Comparison of ENCODE assay signal across 9 cellular contexts in the genomic region with DNA sequence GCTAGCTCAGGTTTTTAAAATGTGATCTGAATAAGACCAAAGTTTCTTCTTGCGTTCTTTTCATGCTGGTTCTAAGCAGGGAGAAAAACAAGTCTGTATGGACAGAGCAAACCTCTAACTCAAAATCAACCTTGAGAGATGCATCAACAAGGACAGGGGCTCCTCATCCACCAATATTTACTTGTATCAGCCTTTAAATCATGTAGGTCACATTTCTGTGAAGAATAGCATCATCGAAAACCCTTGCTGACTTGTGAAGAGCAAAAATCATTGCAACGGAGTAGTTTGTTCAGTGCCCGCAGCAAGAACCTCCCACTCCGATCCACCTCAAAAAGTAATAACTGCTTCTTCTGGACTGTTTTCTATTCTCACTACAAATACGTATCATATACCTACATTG. TPM values are rescaled to one million over a fixed set of nuclear protein-coding genes. Genes with fewer than 3 reads are reported as not detected.
DNase-seq lines count a peak whose midpoint lies in the region; ATAC-seq, FAIRE-seq and TF ChIP-seq lines count a peak whose summit lies in the region.
"Had no signal": no experiment of that assay in that cellular context is flagged by ENCODE, and none has a peak within 500 bp of the region (broad histone marks: within the 10 kb centered on the region; RNA-seq: fewer than 3 reads in every experiment).

No MANE protein-coding gene starts in this region.

- peak overlapping the region; percentile 89 for H3K4me3 Mint-ChIP-seq in GM23338
- peak overlapping the region; percentile 97 for H3K4me3 Mint-ChIP-seq in activated T-helper 17 cell treated with anti-CD3 and anti-CD28 coated beads, Interleukin-2, amount 50 U/mL, for 72 hours
- peak overlapping the region; percentile 97 to 100 (median 98) for H3K4me3 Mint-ChIP-seq in immature natural killer cell

- no peaks in the 10 kb centered on the region for H3K9me3 Mint-ChIP-seq in GM23338
- no peaks in the 10 kb centered on the region for H3K9me3 Mint-ChIP-seq in activated T-helper 17 cell treated with anti-CD3 and anti-CD28 coated beads, Interleukin-2, amount 50 U/mL, for 72 hours
- peaks cover 0 to 3% (median 0%) of the 10 kb centered on the region in 6 donors for H3K9me3 Mint-ChIP-seq in immature natural killer cell

- H3K9me2 ChIP-seq in GM23338 (ENCODE audit: insufficient read depth): no peaks in the 10 kb centered on the region

- H3K9me3 ChIP-seq in spleen: peaks cover 0 to 4% (median 0%) of the 10 kb centered on the region in 8 donors

- no peaks in the 10 kb centered on the region for H3K36me3 ChIP-seq in GM23338 (ENCODE audit: insufficient read depth)
- H3K36me3 ChIP-seq in spleen: no peaks in the 10 kb centered on the region

- intact Hi-C loops in spleen (cut with DNase I; ENCODE audit: low total_unique reads): no loop called here

- TF ChIP-seq CTCF in GM23338 (conservative IDR thresholded peaks at IDR 0.05; ENCODE audit: low read depth in 2 of 2) (no peak), spleen (IDR thresholded peaks at IDR 0.05 in 8 of 11, conservative IDR thresholded peaks at IDR 0.05 in 3 of 11) (no peak)

- H3K4me1 ChIP-seq in GM23338 (ENCODE audit: insufficient read depth) (no peaks in the 10 kb centered on the region; the same call in 1 of the 2 replicates), spleen (peaks cover 25 to 90% (median 61%) of the 10 kb centered on the region in 6 donors)

- no peak for FAIRE-seq in HTR-8/SVneo (lab: Jason Lieb, UNC)

- no peaks in the 10 kb centered on the region for H3F3A ChIP-seq in GM23338 (replicated peaks; ENCODE audit: low read depth)

- H3K27me3 ChIP-seq in GM23338 (ENCODE audit: insufficient read depth) (no peaks in the 10 kb centered on the region), spleen (replicated peaks in 1 of 7) (no peaks in the 10 kb centered on the region)

- no peaks in the 10 kb centered on the region for H4K20me1 ChIP-seq in GM23338 (replicated peaks; ENCODE audit: insufficient read depth)

- DNase-seq in GM23338 (ENCODE audit: low spot score): no peak
- no peak for DNase-seq in immature natural killer cell
- no peak for DNase-seq in spleen
- DNase-seq in dedifferentiated amniotic fluid mesenchymal stem cell (ENCODE audit: extremely low spot score): no peak
- DNase-seq in effector CD4-positive, alpha-beta T cell: no peak
- DNase-seq in HTR-8/SVneo (ENCODE audit: insufficient read length, low spot score): no peak
- DNase-seq in MV-4-11 (lab: John Stamatoyannopoulos, UW): no peak
- DNase-seq: activated gamma-delta T cell treated with Interleukin-2 at 50 U/mL for 16 hours had no signal

- 61 to 76% (median 66%) methylated on average over 6 of the region's 6 CpGs for WGBS in spleen, 5 donors

- H2AFZ ChIP-seq in GM23338: peak overlapping the region; percentile 91

- ATAC-seq in GM23338: no peak
- ATAC-seq in activated T-helper 17 cell treated with anti-CD3 and anti-CD28 coated beads, Interleukin-2, amount 50 U/mL, for 72 hours (replicated peaks): no peak

- no peaks in the 10 kb centered on the region for H3K79me2 ChIP-seq in GM23338 (replicated peaks; ENCODE audit: insufficient read depth)

- H3K27ac Mint-ChIP-seq in GM23338 (no peak overlapping the region), immature natural killer cell (peak overlapping the region in 5 of 6 donors; percentile 96 to 99 (median 99))
- peak overlapping the region; percentile 92 for H3K27ac Mint-ChIP-seq in activated T-helper 17 cell treated with anti-CD3 and anti-CD28 coated beads, Interleukin-2, amount 50 U/mL, for 72 hours

- H3K27me3 Mint-ChIP-seq in GM23338 (ENCODE audit: insufficient read depth, low read depth, poor library complexity) (peaks cover 7% of the 10 kb centered on the region), immature natural killer cell (ENCODE audit: low read depth in 3 of 3) (peaks cover 0 to 7% (median 2%) of the 10 kb centered on the region in 3 donors)
- H3K27me3 Mint-ChIP-seq in activated T-helper 17 cell treated with anti-CD3 and anti-CD28 coated beads, Interleukin-2, amount 50 U/mL, for 72 hours: no peaks in the 10 kb centered on the region

- H3K36me3 Mint-ChIP-seq in GM23338 (ENCODE audit: low read depth) (no peaks in the 10 kb centered on the region), immature natural killer cell (no peaks in the 10 kb centered on the region)
- no peaks in the 10 kb centered on the region for H3K36me3 Mint-ChIP-seq in activated T-helper 17 cell treated with anti-CD3 and anti-CD28 coated beads, Interleukin-2, amount 50 U/mL, for 72 hours (ENCODE audit: low read depth)

- H3K4me1 Mint-ChIP-seq in GM23338 (peaks cover 14% of the 10 kb centered on the region; the same call in 2 of the 3 replicates), immature natural killer cell (peaks cover 30 to 49% of the 10 kb centered on the region in 2 donors)
- peaks cover 9% of the 10 kb centered on the region for H3K4me1 Mint-ChIP-seq in activated T-helper 17 cell treated with anti-CD3 and anti-CD28 coated beads, Interleukin-2, amount 50 U/mL, for 72 hours

- no peak for TF ChIP-seq POLR2A in spleen (IDR thresholded peaks at IDR 0.05)

- peak overlapping the region; percentile 82 for H3K4me2 ChIP-seq in GM23338

- H3K27ac ChIP-seq in GM23338 (ENCODE audit: low read depth) (no peak overlapping the region), spleen (peak overlapping the region; percentile 89 to 96 (median 92))

- H3K4me3 ChIP-seq in GM23338: peak overlapping the region; percentile 59
- peak overlapping the region; percentile 50 to 76 (median 57) for H3K4me3 ChIP-seq in spleen

TF ChIP-seq in GM23338, 12 proteins besides CTCF, POLR2A, EP300 and RAD21 (continues in another document):
- TF ChIP-seq STAT1 (IDR thresholded peaks at IDR 0.05; ENCODE audit: unreplicated experiment) (no peak), EZH2phosphoT487 (IDR thresholded peaks at IDR 0.05; ENCODE audit: unreplicated experiment) (no peak), JUNB (IDR thresholded peaks at IDR 0.05; ENCODE audit: unreplicated experiment) (no peak)
- TF ChIP-seq, protein P1, sequence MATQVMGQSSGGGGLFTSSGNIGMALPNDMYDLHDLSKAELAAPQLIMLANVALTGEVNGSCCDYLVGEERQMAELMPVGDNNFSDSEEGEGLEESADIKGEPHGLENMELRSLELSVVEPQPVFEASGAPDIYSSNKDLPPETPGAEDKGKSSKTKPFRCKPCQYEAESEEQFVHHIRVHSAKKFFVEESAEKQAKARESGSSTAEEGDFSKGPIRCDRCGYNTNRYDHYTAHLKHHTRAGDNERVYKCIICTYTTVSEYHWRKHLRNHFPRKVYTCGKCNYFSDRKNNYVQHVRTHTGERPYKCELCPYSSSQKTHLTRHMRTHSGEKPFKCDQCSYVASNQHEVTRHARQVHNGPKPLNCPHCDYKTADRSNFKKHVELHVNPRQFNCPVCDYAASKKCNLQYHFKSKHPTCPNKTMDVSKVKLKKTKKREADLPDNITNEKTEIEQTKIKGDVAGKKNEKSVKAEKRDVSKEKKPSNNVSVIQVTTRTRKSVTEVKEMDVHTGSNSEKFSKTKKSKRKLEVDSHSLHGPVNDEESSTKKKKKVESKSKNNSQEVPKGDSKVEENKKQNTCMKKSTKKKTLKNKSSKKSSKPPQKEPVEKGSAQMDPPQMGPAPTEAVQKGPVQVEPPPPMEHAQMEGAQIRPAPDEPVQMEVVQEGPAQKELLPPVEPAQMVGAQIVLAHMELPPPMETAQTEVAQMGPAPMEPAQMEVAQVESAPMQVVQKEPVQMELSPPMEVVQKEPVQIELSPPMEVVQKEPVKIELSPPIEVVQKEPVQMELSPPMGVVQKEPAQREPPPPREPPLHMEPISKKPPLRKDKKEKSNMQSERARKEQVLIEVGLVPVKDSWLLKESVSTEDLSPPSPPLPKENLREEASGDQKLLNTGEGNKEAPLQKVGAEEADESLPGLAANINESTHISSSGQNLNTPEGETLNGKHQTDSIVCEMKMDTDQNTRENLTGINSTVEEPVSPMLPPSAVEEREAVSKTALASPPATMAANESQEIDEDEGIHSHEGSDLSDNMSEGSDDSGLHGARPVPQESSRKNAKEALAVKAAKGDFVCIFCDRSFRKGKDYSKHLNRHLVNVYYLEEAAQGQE (IDR thresholded peaks at IDR 0.05; ENCODE audit: unreplicated experiment): no peak

RNA-seq across cellular contexts. Expression of a gene that starts 1.2 kb away (rescaled TPM):
- total RNA-seq in GM23338 (2014; rRNA removed; shearing (Covaris generic)): 4.7 and 4.9 TPM in 2 replicates
- polyA plus RNA-seq in GM23338 (2016; fragmentation: Nextera tagmentation; extraction: Ambion mirVana) (3.4 and 4.5 TPM in 2 replicates), immature natural killer cell (10 to 100 TPM; 13.5 to 23.9 (median 16.8) TPM), spleen (1 to 10 TPM; 4.6 to 6.4 (median 5.6) TPM)
- total RNA-seq in activated T-helper 17 cell treated with anti-CD3 and anti-CD28 coated beads, Interleukin-2, amount 50 U/mL, for 72 hours: 1 to 10 TPM; 5.1 to 8.2 TPM
- 10 to 100 TPM; 47.3 to 79.1 (median 52.8) TPM for total RNA-seq in spleen

RNA-seq across cellular contexts. Expression of a gene that starts 22.8 kb away (rescaled TPM):
- total RNA-seq in GM23338 (2014; rRNA removed; shearing (Covaris generic)): 8.4 and 11.7 TPM in 2 replicates
- 17.4 and 20.6 TPM in 2 replicates for polyA plus RNA-seq in GM23338 (2016; fragmentation: Nextera tagmentation; extraction: Ambion mirVana)
- 10 to 100 TPM; 16.1 to 27.0 TPM for total RNA-seq in activated T-helper 17 cell treated with anti-CD3 and anti-CD28 coated beads, Interleukin-2, amount 50 U/mL, for 72 hours
- 100 to 1,000 TPM in 1 of 3 donors, 10 to 100 TPM in 2; 53.8 to 106 (median 63.8) TPM for polyA plus RNA-seq in immature natural killer cell
- 10 to 100 TPM; 14.1 to 21.1 (median 19.4) TPM for total RNA-seq in spleen
- 10 to 100 TPM; 25.2 to 30.9 (median 28.5) TPM for polyA plus RNA-seq in spleen
